In the genomic region with DNA sequence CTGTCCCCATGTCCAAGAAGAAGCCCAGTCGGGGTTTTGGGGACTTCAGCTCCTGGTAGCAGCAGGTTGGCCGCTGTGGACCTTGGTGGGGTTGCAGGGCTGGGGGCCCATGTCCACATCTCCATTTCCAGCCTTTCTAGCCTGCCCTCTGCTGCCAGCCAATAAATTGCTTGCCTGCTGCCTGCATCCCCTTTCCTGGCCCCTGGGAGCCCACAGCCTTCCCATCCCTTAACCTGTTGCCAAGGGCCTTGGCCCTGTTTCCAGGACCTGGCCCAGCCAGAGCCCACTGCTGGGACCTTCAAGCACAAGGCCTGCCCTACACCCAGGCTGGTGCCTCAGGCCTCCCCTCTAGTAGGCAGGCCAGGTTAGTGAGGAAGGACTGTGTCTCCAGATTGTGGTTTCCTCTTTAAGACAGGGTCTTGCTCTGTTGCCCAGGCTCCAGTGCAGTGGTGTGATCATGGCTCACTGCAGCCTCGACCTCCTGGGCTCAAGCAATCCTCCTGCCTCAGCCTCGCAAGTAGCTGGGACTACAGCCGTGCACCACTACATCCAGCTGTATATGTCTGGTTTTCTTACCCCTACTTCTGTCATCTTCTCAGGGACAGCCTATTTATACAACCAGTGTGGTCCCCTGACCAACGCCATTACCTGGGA, we compare ENCODE assay signal across 16 cellular contexts. TPM values are rescaled to one million over a fixed set of nuclear protein-coding genes. Genes with fewer than 3 reads are reported as not detected.
DNase-seq lines count a peak whose midpoint lies in the region; ATAC-seq and TF ChIP-seq lines count a peak whose summit lies in the region.
"Had no signal": no experiment of that assay in that cellular context is flagged by ENCODE, and none has a peak within 500 bp of the region (broad histone marks: within the 10 kb centered on the region; RNA-seq: fewer than 3 reads in every experiment).

No MANE protein-coding gene starts in this region.

- H3K27ac ChIP-seq in CD4-positive, alpha-beta memory T cell (ENCODE audit: low read depth, low read length) = no peak overlapping the region
- H3K27ac ChIP-seq: C4-2B, KMS-11 had no signal

- CTCF ChIA-PET in CD4-positive, alpha-beta memory T cell (lab: Charles Lee; ENCODE audit: partially characterized antibody) = no interaction called here

- H3K4me3 Mint-ChIP-seq in activated T-cell treated with anti-CD3 and anti-CD28 coated beads, Interleukin-2, amount 50 U/mL, for 72 hours = no peak overlapping the region
- H3K4me3 Mint-ChIP-seq in activated T-cell treated with anti-CD3 and anti-CD28 coated beads, Interleukin-2, amount 50 U/mL, for 4 hours = no peak overlapping the region
- H3K4me3 Mint-ChIP-seq in CD4-positive, alpha-beta memory T cell = peak overlapping the region in 1 of 8 donors; percentile 70
- H3K4me3 Mint-ChIP-seq in central memory CD8-positive, alpha-beta T cell = no peak overlapping the region
- no peak overlapping the region for H3K4me3 Mint-ChIP-seq in natural killer cell

- H3K27ac Mint-ChIP-seq in activated T-cell treated with anti-CD3 and anti-CD28 coated beads, Interleukin-2, amount 50 U/mL, for 72 hours = peak overlapping the region; percentile 65
- peak overlapping the region in 4 of 7 donors; percentile 22 to 90 (median 59) for H3K27ac Mint-ChIP-seq in CD4-positive, alpha-beta memory T cell
- H3K27ac Mint-ChIP-seq in central memory CD8-positive, alpha-beta T cell (ENCODE audit: low read depth) = peak overlapping the region; percentile 73
- H3K27ac Mint-ChIP-seq in natural killer cell = peak overlapping the region; percentile 57 to 80

- H3K9me3 ChIP-seq in CD4-positive, alpha-beta memory T cell (ENCODE audit: control insufficient read depth in 1 of 2, low read length in 2 of 2) = no peaks in the 10 kb centered on the region

- DNase-seq in activated T-cell treated with anti-CD3 and anti-CD28 coated beads, Interleukin-2, amount 50 U/mL, for 72 hours = no peak
- DNase-seq in activated T-cell treated with anti-CD3 and anti-CD28 coated beads, Interleukin-2, amount 50 U/mL, for 4 hours = no peak
- DNase-seq in CD4-positive, alpha-beta memory T cell = no peak
- no peak for DNase-seq in central memory CD8-positive, alpha-beta T cell (ENCODE audit: low spot score in 2 of 2)
- DNase-seq in natural killer cell (no peak), ACHN (no peak), midbrain (lab: John Stamatoyannopoulos, UW) (no peak)
- DNase-seq in stimulated activated CD4-positive, alpha-beta T cell treated with anti-CD3 and anti-CD28 coated beads, Interleukin-2, amount 100 ng/mL, for 24 hours = no peak
- DNase-seq: COR-L47; NCI-H1436; NCI-H2029; NCI-H2171; NCI-H446; NK-92 treated with Interleukin-12 subunit alpha and Interleukin-12 subunit beta, amount 100 ng/mL, for 24 hours had no signal

- intact Hi-C loops in CD4-positive, alpha-beta memory T cell (cut with micrococcal nuclease) = no loop called here
- intact Hi-C loops in natural killer cell (cut with micrococcal nuclease) = no loop called here

- no peaks in the 10 kb centered on the region for H3K9me3 Mint-ChIP-seq in activated T-cell treated with anti-CD3 and anti-CD28 coated beads, Interleukin-2, amount 50 U/mL, for 72 hours
- no peaks in the 10 kb centered on the region for H3K9me3 Mint-ChIP-seq in activated T-cell treated with anti-CD3 and anti-CD28 coated beads, Interleukin-2, amount 50 U/mL, for 4 hours
- no peaks in the 10 kb centered on the region for H3K9me3 Mint-ChIP-seq in CD4-positive, alpha-beta memory T cell
- H3K9me3 Mint-ChIP-seq in central memory CD8-positive, alpha-beta T cell = no peaks in the 10 kb centered on the region
- H3K9me3 Mint-ChIP-seq in natural killer cell = no peaks in the 10 kb centered on the region

- POLR2A ChIA-PET in CD4-positive, alpha-beta memory T cell (lab: Charles Lee; ENCODE audit: partially characterized antibody) = no interaction called here

- no peak for ATAC-seq in activated T-cell treated with anti-CD3 and anti-CD28 coated beads, Interleukin-2, amount 50 U/mL, for 72 hours (replicated peaks in 1 of 2)
- ATAC-seq in activated T-cell treated with anti-CD3 and anti-CD28 coated beads, Interleukin-2, amount 50 U/mL, for 4 hours = no peak
- no peak for ATAC-seq in central memory CD8-positive, alpha-beta T cell (replicated peaks; ENCODE audit: extremely low read depth, poor library complexity, severe bottlenecking)
- ATAC-seq in natural killer cell = no peak

- no peaks in the 10 kb centered on the region for H3K27me3 ChIP-seq in CD4-positive, alpha-beta memory T cell (ENCODE audit: insufficient read depth, low read length)

- H3K4me1 Mint-ChIP-seq in activated T-cell treated with anti-CD3 and anti-CD28 coated beads, Interleukin-2, amount 50 U/mL, for 72 hours (ENCODE audit: low read depth) = peaks cover 3% of the 10 kb centered on the region
- H3K4me1 Mint-ChIP-seq in activated T-cell treated with anti-CD3 and anti-CD28 coated beads, Interleukin-2, amount 50 U/mL, for 4 hours (ENCODE audit: low read depth) = peaks cover 2% of the 10 kb centered on the region
- peaks cover 0 to 2% (median 1%) of the 10 kb centered on the region in 4 donors for H3K4me1 Mint-ChIP-seq in CD4-positive, alpha-beta memory T cell
- H3K4me1 Mint-ChIP-seq in central memory CD8-positive, alpha-beta T cell = peaks cover 7% of the 10 kb centered on the region
- peaks cover 3 to 26% of the 10 kb centered on the region in 2 donors for H3K4me1 Mint-ChIP-seq in natural killer cell

- in situ Hi-C loops in ACHN (cut with HindIII; ENCODE audit: low pct_ligation_motif_present, low pct_unique_long_range_greater_than_20kb, low sequenced_read_pairs) = no loop called here

- no peaks in the 10 kb centered on the region for H3K27me3 Mint-ChIP-seq in activated T-cell treated with anti-CD3 and anti-CD28 coated beads, Interleukin-2, amount 50 U/mL, for 72 hours (ENCODE audit: low read depth)
- H3K27me3 Mint-ChIP-seq in activated T-cell treated with anti-CD3 and anti-CD28 coated beads, Interleukin-2, amount 50 U/mL, for 4 hours (ENCODE audit: low read depth) = no peaks in the 10 kb centered on the region
- H3K27me3 Mint-ChIP-seq in CD4-positive, alpha-beta memory T cell = no peaks in the 10 kb centered on the region
- no peaks in the 10 kb centered on the region for H3K27me3 Mint-ChIP-seq in central memory CD8-positive, alpha-beta T cell
- H3K27me3 Mint-ChIP-seq in natural killer cell (ENCODE audit: low read depth in 2 of 2) = no peaks in the 10 kb centered on the region

- H3K36me3 ChIP-seq in CD4-positive, alpha-beta memory T cell (ENCODE audit: insufficient read depth, low read length) = peaks cover 46% of the 10 kb centered on the region

- H3K4me3 ChIP-seq in CD4-positive, alpha-beta memory T cell (ENCODE audit: low read length in 2 of 2) = no peak overlapping the region

- no peak for TF ChIP-seq CTCF in natural killer cell (IDR thresholded peaks at IDR 0.05)

- H3K4me1 ChIP-seq in CD4-positive, alpha-beta memory T cell (ENCODE audit: insufficient read depth, low read length) = no peaks in the 10 kb centered on the region

- peaks cover 0 to 7% of the 10 kb centered on the region in 2 donors for H3K36me3 Mint-ChIP-seq in activated T-cell treated with anti-CD3 and anti-CD28 coated beads, Interleukin-2, amount 50 U/mL, for 72 hours (ENCODE audit: insufficient read depth in 2 of 2)
- H3K36me3 Mint-ChIP-seq in activated T-cell treated with anti-CD3 and anti-CD28 coated beads, Interleukin-2, amount 50 U/mL, for 4 hours (ENCODE audit: insufficient read depth) = peaks cover 19% of the 10 kb centered on the region
- peaks cover 22 to 49% of the 10 kb centered on the region in 2 donors for H3K36me3 Mint-ChIP-seq in CD4-positive, alpha-beta memory T cell
- H3K36me3 Mint-ChIP-seq in central memory CD8-positive, alpha-beta T cell (ENCODE audit: insufficient read depth) = peaks cover 42% of the 10 kb centered on the region
- H3K36me3 Mint-ChIP-seq in natural killer cell = no peaks in the 10 kb centered on the region

RNA-seq across cellular contexts. Expression of gene PPIL2, which starts 29.7 kb away (rescaled TPM):
- total RNA-seq in activated T-cell treated with anti-CD3 and anti-CD28 coated beads, Interleukin-2, amount 50 U/mL, for 72 hours = 10 to 100 TPM; 36.4 to 39.5 TPM
- total RNA-seq in activated T-cell treated with anti-CD3 and anti-CD28 coated beads, Interleukin-2, amount 50 U/mL, for 4 hours = 10 to 100 TPM; 40.0 to 44.7 (median 40.0) TPM
- 10 to 100 TPM; 75.5 to 81.4 TPM for total RNA-seq in CD4-positive, alpha-beta memory T cell
- polyA plus RNA-seq in CD4-positive, alpha-beta memory T cell = 10 to 100 TPM; 12.0 to 38.9 TPM
- 100 to 1,000 TPM; 101 to 127 (median 124) TPM for total RNA-seq in natural killer cell

RNA-seq across cellular contexts. Expression of gene YPEL1, which starts 40.0 kb away (rescaled TPM):
- total RNA-seq in activated T-cell treated with anti-CD3 and anti-CD28 coated beads, Interleukin-2, amount 50 U/mL, for 72 hours = 1 to 10 TPM; 2.5 to 4.4 TPM
- total RNA-seq in activated T-cell treated with anti-CD3 and anti-CD28 coated beads, Interleukin-2, amount 50 U/mL, for 4 hours = under 1 TPM; 0.13 to 0.19 (median 0.18) TPM
- total RNA-seq in CD4-positive, alpha-beta memory T cell = 1 to 10 TPM; 8.0 to 9.8 TPM
- 1 to 10 TPM; 4.9 to 5.3 TPM for polyA plus RNA-seq in CD4-positive, alpha-beta memory T cell
- total RNA-seq in natural killer cell = 10 to 100 TPM; 59.9 to 86.3 (median 68.8) TPM

RNA-seq across cellular contexts. Expression of gene SDF2L1, which starts 53.5 kb away (rescaled TPM):
- total RNA-seq in activated T-cell treated with anti-CD3 and anti-CD28 coated beads, Interleukin-2, amount 50 U/mL, for 72 hours = 10 to 100 TPM; 22.8 to 29.9 TPM
- total RNA-seq in activated T-cell treated with anti-CD3 and anti-CD28 coated beads, Interleukin-2, amount 50 U/mL, for 4 hours = 100 to 1,000 TPM; 151 to 173 (median 163) TPM
- total RNA-seq in CD4-positive, alpha-beta memory T cell = 10 to 100 TPM; 39.6 to 44.3 TPM
- 10 to 100 TPM; 78.0 to 99.1 TPM for polyA plus RNA-seq in CD4-positive, alpha-beta memory T cell
- 10 to 100 TPM; 38.3 to 55.8 (median 40.3) TPM for total RNA-seq in natural killer cell

Comparison
In these comparisons a context has a peak if more than half of its experiments do, and no peak if none do; other contexts are left out.
1. RNA of gene YPEL1, which starts 40.0 kb away (total RNA-seq): 59.9 to 86.3 TPM in natural killer cell; 8.0 to 9.8 TPM in CD4-positive, alpha-beta memory T cell, 2.5 to 4.4 TPM in activated T-cell treated with anti-CD3 and anti-CD28 coated beads, Interleukin-2, amount 50 U/mL, for 72 hours and 0.13 to 0.19 TPM in activated T-cell treated with anti-CD3 and anti-CD28 coated beads, Interleukin-2, amount 50 U/mL, for 4 hours; every median in the first group is over 4 times any median in the second.
2. Peak in every context shown above with its lines, with median percentiles within 50 percentile points of each other: H3K27ac Mint-ChIP-seq.